Comparison of ENCODE assay signal across 21 cellular contexts in the genomic region with DNA sequence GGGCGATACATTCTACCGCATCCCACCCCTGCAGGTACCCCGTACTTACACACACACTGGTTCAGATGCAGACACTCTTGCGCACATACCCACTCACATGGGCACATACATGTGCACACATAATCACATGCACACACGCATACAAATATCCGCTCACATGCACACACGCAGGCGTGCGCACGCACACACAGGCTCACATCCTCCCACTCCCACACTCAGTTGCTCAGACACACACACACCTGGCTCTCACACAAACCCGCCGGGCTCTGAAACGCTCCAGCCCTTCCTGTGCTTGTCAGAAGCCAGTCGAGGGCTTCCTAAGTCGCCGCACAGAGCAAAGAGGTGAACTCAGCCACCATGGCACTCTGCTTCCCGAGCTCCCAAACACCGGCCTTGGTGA.
DNase-seq lines count a peak whose midpoint lies in the region; ATAC-seq and TF ChIP-seq lines count a peak whose summit lies in the region.
"Had no signal": no experiment of that assay in that cellular context is flagged by ENCODE, and none has a peak within 500 bp of the region (broad histone marks: within the 10 kb centered on the region; RNA-seq: fewer than 3 reads in every experiment).

No MANE protein-coding gene starts in this region.

- 90 to 91% methylated on average over 18 of the region's 18 CpGs for WGBS in ectodermal cell, 2 experiments

- no peak overlapping the region for H3K4me3 Mint-ChIP-seq in T-helper 2 cell treated with Interferon-gamma antibody and Interleukin-4, amounts not matched to agents 5 μg/mL and 100 μg/mL, for 36 hours
- H3K4me3 Mint-ChIP-seq in neural crest cell (peak overlapping the region; percentile 55), Calu3 (ENCODE audit: low read depth, unreplicated experiment) (no peak overlapping the region)
- H3K4me3 Mint-ChIP-seq: CD4-positive, CD25-positive, alpha-beta regulatory T cell had no signal

- CTCF ChIA-PET in Calu3 (lab: Charles Lee), result no interaction called here

- H3K36me3 ChIP-seq in ectodermal cell (ENCODE audit: control insufficient read depth, insufficient read depth, low read length), result peaks cover 8% of the 10 kb centered on the region

- peaks cover 32% of the 10 kb centered on the region for H3K4me1 Mint-ChIP-seq in T-helper 2 cell treated with Interferon-gamma antibody and Interleukin-4, amounts not matched to agents 5 μg/mL and 100 μg/mL, for 36 hours (ENCODE audit: low read depth)
- H3K4me1 Mint-ChIP-seq in neural crest cell, result peaks cover 51% of the 10 kb centered on the region
- peaks cover 2% of the 10 kb centered on the region for H3K4me1 Mint-ChIP-seq in Calu3 (ENCODE audit: low read depth, unreplicated experiment)

- peaks cover 4% of the 10 kb centered on the region for H3K36me3 Mint-ChIP-seq in T-helper 2 cell treated with Interferon-gamma antibody and Interleukin-4, amounts not matched to agents 5 μg/mL and 100 μg/mL, for 36 hours (ENCODE audit: low read depth)
- H3K36me3 Mint-ChIP-seq in neural crest cell (ENCODE audit: low read depth), result peaks cover 2% of the 10 kb centered on the region
- no peaks in the 10 kb centered on the region for H3K36me3 Mint-ChIP-seq in Calu3 (ENCODE audit: insufficient read depth, unreplicated experiment)

- no peaks in the 10 kb centered on the region for H3K9me3 ChIP-seq in ectodermal cell (ENCODE audit: control insufficient read depth, low read length)

- H3K27ac ChIP-seq in ectodermal cell (ENCODE audit: insufficient read depth, low read depth, low read length, poor library complexity, severe bottlenecking), result peak overlapping the region; percentile 16
- H3K27ac ChIP-seq: 22Rv1 had no signal

- TF ChIP-seq CTCF in neural crest cell (conservative IDR thresholded peaks at IDR 0.05) (no peak), GM20000 (IDR thresholded peaks at IDR 0.05; ENCODE audit: extremely low read depth, missing control alignments) (no peak), Calu3 (IDR thresholded peaks at IDR 0.05; ENCODE audit: unreplicated experiment) (no peak)

- peaks cover 27% of the 10 kb centered on the region for H3K4me1 ChIP-seq in ectodermal cell (ENCODE audit: control insufficient read depth, insufficient read depth, low read length)

- peak overlapping the region; percentile 45 for H3K27ac Mint-ChIP-seq in T-helper 2 cell treated with Interferon-gamma antibody and Interleukin-4, amounts not matched to agents 5 μg/mL and 100 μg/mL, for 36 hours
- H3K27ac Mint-ChIP-seq in neural crest cell (ENCODE audit: unreplicated experiment) (peak overlapping the region; percentile 90), Calu3 (ENCODE audit: unreplicated experiment) (no peak overlapping the region)

- no peaks in the 10 kb centered on the region for H3K9me3 Mint-ChIP-seq in T-helper 2 cell treated with Interferon-gamma antibody and Interleukin-4, amounts not matched to agents 5 μg/mL and 100 μg/mL, for 36 hours
- H3K9me3 Mint-ChIP-seq in neural crest cell (no peaks in the 10 kb centered on the region), Calu3 (ENCODE audit: low read depth, unreplicated experiment) (no peaks in the 10 kb centered on the region)
- H3K9me3 Mint-ChIP-seq: CD4-positive, CD25-positive, alpha-beta regulatory T cell had no signal

- no peak for DNase-seq in T-helper 2 cell treated with Interferon-gamma antibody and Interleukin-4, amounts not matched to agents 5 μg/mL and 100 μg/mL, for 36 hours (ENCODE audit: low spot score)
- DNase-seq in T-helper 2 cell (no peak), neural crest cell (ENCODE audit: low read depth, low spot score) (no peak), NCI-H524 treated with DMSO at 0.1 percent for 48 hours (lab: John Stamatoyannopoulos, UW) (no peak), GM20000 (ENCODE audit: low spot score) (no peak), Calu3 (no peak)
- DNase-seq: CD4-positive, CD25-positive, alpha-beta regulatory T cell; COR-L47; GDM1; GOT3; KBM-7; NCI-H1105 treated with DMSO at 0.1 percent for 48 hours; NCI-H1694; NCI-H2081 treated with DMSO at 0.1 percent for 48 hours; NCI-H748 treated with DMSO at 0.1 percent for 48 hours; NK-92 treated with Interleukin-12 subunit alpha and Interleukin-12 subunit beta, amount 100 ng/mL, for 24 hours had no signal

- H3K27me3 Mint-ChIP-seq in T-helper 2 cell treated with Interferon-gamma antibody and Interleukin-4, amounts not matched to agents 5 μg/mL and 100 μg/mL, for 36 hours (ENCODE audit: low read depth), result no peaks in the 10 kb centered on the region
- H3K27me3 Mint-ChIP-seq in neural crest cell (ENCODE audit: low read depth) (no peaks in the 10 kb centered on the region), Calu3 (ENCODE audit: unreplicated experiment) (no peaks in the 10 kb centered on the region)
- H3K27me3 Mint-ChIP-seq: CD4-positive, CD25-positive, alpha-beta regulatory T cell had no signal

- no peak for ATAC-seq in HG02763 (IDR thresholded peaks at IDR 0.05; ENCODE audit: unreplicated experiment)
- ATAC-seq: HepG2, Right ventricle myocardium inferior had no signal

- H3K27me3 ChIP-seq in ectodermal cell (ENCODE audit: control insufficient read depth, insufficient read depth, low read length, poor library complexity, severe bottlenecking), result no peaks in the 10 kb centered on the region

- H3K4me3 ChIP-seq in ectodermal cell (ENCODE audit: insufficient read depth, low read depth, low read length), result no peak overlapping the region

- no TSS peak for BruUV-seq in Calu3 (replicated peaks; lab: Mats Ljungman, UMichigan)

- intact Hi-C loops in Calu3 (cut with micrococcal nuclease; ENCODE audit: unreplicated experiment), result no loop called here
